ENCODE assay signal across 8 cellular contexts in the genomic region with DNA sequence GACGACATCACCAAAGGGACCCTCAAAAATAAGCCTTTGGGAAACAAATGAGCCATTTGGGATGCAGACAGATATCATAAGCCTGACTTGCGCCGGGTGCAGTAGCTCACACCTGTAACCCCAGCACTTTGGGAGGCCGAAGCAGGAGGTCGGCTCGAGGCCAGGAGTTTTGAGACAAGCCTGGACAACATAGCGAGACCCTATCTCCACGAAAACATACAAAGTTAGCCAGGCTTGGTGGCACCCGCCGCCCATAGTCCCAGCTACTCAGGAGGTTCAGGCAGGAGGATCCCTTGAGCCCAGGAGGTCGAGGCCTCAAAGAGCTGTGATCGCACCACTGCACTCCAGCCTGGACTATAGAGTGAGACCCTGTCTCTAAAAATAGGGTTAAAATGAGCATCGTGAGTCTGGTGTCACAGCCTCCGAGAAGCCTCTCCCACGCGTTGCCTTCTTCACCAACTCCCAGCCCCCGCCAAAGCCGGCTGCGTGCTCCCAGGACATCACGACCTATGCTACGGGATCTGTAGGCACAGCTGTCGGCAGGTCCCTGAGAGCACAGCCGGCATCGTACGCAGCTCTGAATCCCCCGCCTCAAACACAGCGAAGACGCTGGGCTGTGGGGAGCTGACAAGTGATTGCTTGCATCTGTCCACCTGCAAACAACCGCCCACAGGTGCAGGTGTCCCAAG. TPM values are rescaled to one million over a fixed set of nuclear protein-coding genes. Genes with fewer than 3 reads are reported as not detected.
A peak's percentile ranks its signal among the peaks of the same experiment; 100 is the strongest.
DNase-seq lines count a peak whose midpoint lies in the region; ATAC-seq and TF ChIP-seq lines count a peak whose summit lies in the region.

No MANE protein-coding gene starts in this region.

- H3K4me3 ChIP-seq in GM23248 = peak overlapping the region; percentile 92
- H3K4me3 ChIP-seq in SU-DHL-6 (ENCODE audit: insufficient read depth, low read length, poor library complexity, severe bottlenecking) = peak overlapping the region; percentile 92
- peak overlapping the region; percentile 73 for H3K4me3 ChIP-seq in fibroblast of mammary gland (ENCODE audit: control insufficient read depth, low read depth, low read length)
- peak overlapping the region; percentile 80 to 100 (median 96) for H3K4me3 ChIP-seq in gastrocnemius medialis

- H3K36me3 ChIP-seq in GM23248 (ENCODE audit: low read depth) (no peaks in the 10 kb centered on the region), SU-DHL-6 (ENCODE audit: low read length) (no peaks in the 10 kb centered on the region), gastrocnemius medialis (no peaks in the 10 kb centered on the region)

- no peak for ATAC-seq in gastrocnemius medialis

- TF ChIP-seq CTCF in SU-DHL-6 (IDR thresholded peaks at IDR 0.05; ENCODE audit: insufficient read depth, low read length, poor library complexity, severe bottlenecking) (no peak), fibroblast of mammary gland (conservative IDR thresholded peaks at IDR 0.05; ENCODE audit: control insufficient read depth, insufficient read depth, low read depth, low read length) (no peak), gastrocnemius medialis (IDR thresholded peaks at IDR 0.05 in 4 of 5, conservative IDR thresholded peaks at IDR 0.05 in 1 of 5) (no peak)

- WGBS in GM23248 (ENCODE audit: low coverage in 1 of 2, low lambda C conversion rate in 2 of 2, missing lambda C conversion rate in 2 of 2), 2 experiments = 81 to 82% methylated on average over 29 of the region's 29 CpGs

- H3K79me2 ChIP-seq in GM23248 (ENCODE audit: insufficient read depth) = peaks cover 73% of the 10 kb centered on the region
- peaks cover 65% of the 10 kb centered on the region for H3K79me2 ChIP-seq in SU-DHL-6 (ENCODE audit: insufficient read depth, low read length)

- H4K20me1 ChIP-seq in GM23248 (ENCODE audit: insufficient read depth) (no peaks in the 10 kb centered on the region), SU-DHL-6 (ENCODE audit: low read depth, low read length) (peaks cover 7% of the 10 kb centered on the region; the same call in 1 of the 2 replicates)

- peaks cover 9% of the 10 kb centered on the region for H3K4me1 ChIP-seq in GM23248 (ENCODE audit: insufficient read depth)
- peaks cover 42 to 57% of the 10 kb centered on the region in 2 donors for H3K4me1 ChIP-seq in gastrocnemius medialis

- H3K9me2 ChIP-seq in GM23248 (ENCODE audit: insufficient read depth) (no peaks in the 10 kb centered on the region), SU-DHL-6 (replicated peaks; ENCODE audit: insufficient read depth, low read length) (no peaks in the 10 kb centered on the region)

- intact Hi-C loops in gastrocnemius medialis (cut with DNase I; ENCODE audit: low total_unique reads) = no loop called here
- intact Hi-C loops in posterior cingulate gyrus (cut with DNase I) = no loop called here

- DNase-seq in GM23248 (no peak), fibroblast of mammary gland (ENCODE audit: low read depth) (no peak), gastrocnemius medialis (no peak), NCI-H510A (lab: John Stamatoyannopoulos, UW) (no peak), ACHN (no peak), posterior cingulate gyrus (no peak), NCI-H446 (lab: John Stamatoyannopoulos, UW) (no peak)

- H3K27ac ChIP-seq in GM23248 (peak overlapping the region; percentile 97), SU-DHL-6 (ENCODE audit: low read depth, low read length) (no peak overlapping the region), gastrocnemius medialis (peak overlapping the region in 2 of 4 donors; percentile 92 to 100)

- no peak overlapping the region for H2AFZ ChIP-seq in GM23248
- no peak overlapping the region for H2AFZ ChIP-seq in SU-DHL-6 (ENCODE audit: low read depth, low read length, severe bottlenecking)

- in situ Hi-C loops in GM23248 (cut with MboI) (no loop called here), gastrocnemius medialis (cut with MboI; ENCODE audit: low sequenced_read_pairs in 4 of 4) (no loop called here), ACHN (cut with HindIII; ENCODE audit: low pct_ligation_motif_present, low pct_unique_long_range_greater_than_20kb, low sequenced_read_pairs) (no loop called here)

- H3K9ac ChIP-seq in GM23248 = peak overlapping the region; percentile 99
- peak overlapping the region; percentile 98 for H3K9ac ChIP-seq in SU-DHL-6 (ENCODE audit: low read length)

- H3K9me3 ChIP-seq in GM23248 (ENCODE audit: low read depth) (no peaks in the 10 kb centered on the region), SU-DHL-6 (ENCODE audit: insufficient read depth, low read length) (no peaks in the 10 kb centered on the region), gastrocnemius medialis (no peaks in the 10 kb centered on the region)

- H3F3A ChIP-seq in GM23248 (ENCODE audit: insufficient read depth) (peaks cover 12% of the 10 kb centered on the region; the same call in 1 of the 2 replicates), SU-DHL-6 (ENCODE audit: insufficient read depth) (peaks cover 13% of the 10 kb centered on the region)

- no peaks in the 10 kb centered on the region for H3K27me3 ChIP-seq in GM23248 (replicated peaks; ENCODE audit: insufficient read depth)
- no peaks in the 10 kb centered on the region for H3K27me3 ChIP-seq in SU-DHL-6 (ENCODE audit: low read length)
- no peaks in the 10 kb centered on the region for H3K27me3 ChIP-seq in gastrocnemius medialis

- H3K4me2 ChIP-seq in GM23248 (ENCODE audit: unreplicated experiment) (peak overlapping the region; percentile 87), SU-DHL-6 (ENCODE audit: low read depth, low read length, poor library complexity, severe bottlenecking) (peak overlapping the region; percentile 77)

- no peak for TF ChIP-seq POLR2A in gastrocnemius medialis (IDR thresholded peaks at IDR 0.05)

RNA-seq across cellular contexts. Expression of gene REXO1, which starts 1.6 kb away (rescaled TPM):
- 4.2 and 5.2 TPM in 2 replicates for total RNA-seq in GM23248 (2014; rRNA removed; shearing (Covaris generic))
- 4.2 and 4.9 TPM in 2 replicates for polyA plus RNA-seq in GM23248 (2016; fragmentation: Nextera tagmentation; extraction: Ambion mirVana)
- total RNA-seq in gastrocnemius medialis = 10 to 100 TPM; 10.8 to 28.5 (median 20.5) TPM

RNA-seq across cellular contexts. Expression of gene KLF16, which starts 16.7 kb away (rescaled TPM):
- total RNA-seq in GM23248 (2014; rRNA removed; shearing (Covaris generic)) = 8.9 and 11.0 TPM in 2 replicates
- polyA plus RNA-seq in GM23248 (2016; fragmentation: Nextera tagmentation; extraction: Ambion mirVana) = 4.2 and 4.6 TPM in 2 replicates
- total RNA-seq in gastrocnemius medialis = 1 to 10 TPM in 3 of 4 donors, under 1 TPM in 1; 0.58 to 4.0 (median 1.4) TPM

RNA-seq across cellular contexts. Expression of gene ATP8B3, which starts 34.6 kb away (rescaled TPM):
- 0.32 and 2.5 TPM in 2 replicates for total RNA-seq in GM23248 (2014; rRNA removed; shearing (Covaris generic))
- 1.8 and 1.9 TPM in 2 replicates for polyA plus RNA-seq in GM23248 (2016; fragmentation: Nextera tagmentation; extraction: Ambion mirVana)
- under 1 TPM in 2 of 4 donors, not detected in 2; 0.09 to 0.24 TPM for total RNA-seq in gastrocnemius medialis

RNA-seq across cellular contexts. Expression of gene ABHD17A, which starts 38.6 kb away (rescaled TPM):
- 147 and 157 TPM in 2 replicates for total RNA-seq in GM23248 (2014; rRNA removed; shearing (Covaris generic))
- 37.6 and 39.4 TPM in 2 replicates for polyA plus RNA-seq in GM23248 (2016; fragmentation: Nextera tagmentation; extraction: Ambion mirVana)
- 10 to 100 TPM; 49.4 to 87.7 (median 70.8) TPM for total RNA-seq in gastrocnemius medialis

RNA-seq across cellular contexts. Expression of gene ADAT3, which starts 58.5 kb away (rescaled TPM):
- total RNA-seq in GM23248 (2014; rRNA removed; shearing (Covaris generic)) = 0.22 and 3.2 TPM in 2 replicates
- polyA plus RNA-seq in GM23248 (2016; fragmentation: Nextera tagmentation; extraction: Ambion mirVana) = 2.4 and 3.2 TPM in 2 replicates
- total RNA-seq in gastrocnemius medialis = 1 to 10 TPM; 2.1 to 3.6 (median 3.1) TPM
